Comparison of ENCODE assay signal across 8 cellular contexts in genomic region chr3:141875374-141875892, GRCh38. TPM values are rescaled to one million over a fixed set of nuclear protein-coding genes. Genes with fewer than 3 reads are reported as not detected.
DNase-seq lines count a peak whose midpoint lies in the region; ATAC-seq and TF ChIP-seq lines count a peak whose summit lies in the region.

No MANE protein-coding gene starts in this region.

- POLR2A ChIA-PET in AG04449 (lab: Yijun Ruan, JAX) = interaction anchor here (0.7 to 1.0 kb wide), 2 partner anchors 20 to 137 kb away, joined by 3 to 8 read pairs; partner anchors contain the start of gene RNF7
- POLR2A ChIA-PET in activated CD4-positive, alpha-beta T cell treated with anti-CD3 and anti-CD28 coated beads for 36 hours (lab: Charles Lee) = interaction anchor here (1.0 to 1.2 kb wide), 3 partner anchors 29 to 78 kb away, joined by 3 to 9 read pairs (median 4); no protein-coding TSS in a partner anchor

- peak overlapping the region; percentile 82 for H3K4me3 ChIP-seq in AG04449 (ENCODE audit: low read depth, low read length)

- no peaks in the 10 kb centered on the region for H3K27me3 Mint-ChIP-seq in activated CD4-positive, alpha-beta T cell treated with anti-CD3 and anti-CD28 coated beads for 36 hours

- no peaks in the 10 kb centered on the region for H3K9me3 Mint-ChIP-seq in activated CD4-positive, alpha-beta T cell treated with anti-CD3 and anti-CD28 coated beads for 36 hours (ENCODE audit: low read depth)

- H3K36me3 Mint-ChIP-seq in activated CD4-positive, alpha-beta T cell treated with anti-CD3 and anti-CD28 coated beads for 36 hours (ENCODE audit: low read depth) = peaks cover 23% of the 10 kb centered on the region

- intact Hi-C loops in activated CD4-positive, alpha-beta T cell treated with anti-CD3 and anti-CD28 coated beads for 36 hours (cut with DNase I, micrococcal nuclease) = loop anchor here (1.0 to 10.0 kb wide), 6 partner anchors 152 to 643 kb away; partner anchors contain the start of genes GK5 (in 1 of the 2), PXYLP1 (in 1 of the 2), RASA2 (in 1 of the 2) and XRN1 (in 1 of the 2)

- CTCF ChIA-PET in AG04449 (lab: Yijun Ruan, JAX) = interaction anchor here (0.6 to 5.6 kb wide), 40 partner anchors 9 to 611 kb away, joined by 3 to 50 read pairs (median 4); partner anchors contain the start of gene RNF7
- CTCF ChIA-PET in activated CD4-positive, alpha-beta T cell treated with anti-CD3 and anti-CD28 coated beads for 36 hours (lab: Charles Lee) = interaction anchor here (0.6 to 4.1 kb wide), 33 partner anchors 9 to 571 kb away, joined by 3 to 39 read pairs (median 4); partner anchors contain the start of gene RNF7

- TF ChIP-seq CTCF in AG04449 (IDR thresholded peaks at IDR 0.05; ENCODE audit: insufficient read depth, low read length, missing control alignments) = peak; percentile 96

- peak overlapping the region; percentile 93 for H3K4me3 Mint-ChIP-seq in activated CD4-positive, alpha-beta T cell treated with anti-CD3 and anti-CD28 coated beads for 36 hours

- H3K4me1 Mint-ChIP-seq in activated CD4-positive, alpha-beta T cell treated with anti-CD3 and anti-CD28 coated beads for 36 hours = peaks cover 23% of the 10 kb centered on the region

- DNase-seq in AG04449 (ENCODE audit: low read depth, low spot score) (no peak), NCI-H510A (lab: John Stamatoyannopoulos, UW) (peak; percentile 60), cerebellum (ENCODE audit: low spot score) (peak; percentile 87), kidney glomerular epithelial cell (lab: John Stamatoyannopoulos, UW) (peak; percentile 82)
- DNase-seq in activated CD4-positive, alpha-beta T cell treated with anti-CD3 and anti-CD28 coated beads for 36 hours = peak; percentile 92
- peak; percentile 57 to 72 for DNase-seq in stimulated activated CD4-positive, alpha-beta T cell treated with anti-CD3 and anti-CD28 coated beads, Interleukin-1b, Interleukin-23, amount 100 ng/mL, for 1 hour (ENCODE audit: low read depth in 2 of 2)

- H3K27ac Mint-ChIP-seq in activated CD4-positive, alpha-beta T cell treated with anti-CD3 and anti-CD28 coated beads for 36 hours = peak overlapping the region; percentile 91

- ATAC-seq in GM19043 (IDR thresholded peaks at IDR 0.05; ENCODE audit: low read depth, unreplicated experiment) = peak; percentile 46
- peak; percentile 38 for ATAC-seq in HG03378 (IDR thresholded peaks at IDR 0.05; ENCODE audit: unreplicated experiment)
- peak; percentile 73 for ATAC-seq in activated CD4-positive, alpha-beta T cell treated with anti-CD3 and anti-CD28 coated beads for 36 hours

RNA-seq across cellular contexts. Expression of gene ATP1B3, which starts 1.0 kb away (rescaled TPM):
- 100 to 1,000 TPM; 109 to 132 TPM for total RNA-seq in activated CD4-positive, alpha-beta T cell treated with anti-CD3 and anti-CD28 coated beads for 36 hours
- total RNA-seq in cerebellum = 43.1 TPM
